ENCODE assay signal across 8 cellular contexts in genomic region chr12:94640134-94640928, GRCh38.
DNase-seq lines count a peak whose midpoint lies in the region; ATAC-seq and TF ChIP-seq lines count a peak whose summit lies in the region.

No MANE protein-coding gene starts in this region.

- CTCF ChIA-PET in activated naive CD4-positive, alpha-beta T cell treated with anti-CD3 and anti-CD28 coated beads, Interleukin-2, amount 10 ng/mL, durations not matched to agents 7 days and 5 days (lab: Charles Lee): no interaction called here

- H3K36me3 ChIP-seq in DND-41 (ENCODE audit: insufficient read depth, low read length): no peaks in the 10 kb centered on the region

- peak; percentile 89 for ATAC-seq in DND-41 (ENCODE audit: insufficient read depth, low read depth)
- peak; percentile 71 for ATAC-seq in HG03520 (IDR thresholded peaks at IDR 0.05; ENCODE audit: unreplicated experiment)

- H3K4me3 Mint-ChIP-seq in activated naive CD4-positive, alpha-beta T cell treated with anti-CD3 and anti-CD28 coated beads, Interleukin-2, amount 10 ng/mL, durations not matched to agents 7 days and 5 days: no peak overlapping the region

- H3K9me3 Mint-ChIP-seq in activated naive CD4-positive, alpha-beta T cell treated with anti-CD3 and anti-CD28 coated beads, Interleukin-2, amount 10 ng/mL, durations not matched to agents 7 days and 5 days: no peaks in the 10 kb centered on the region

- DNase-seq in DND-41 (peak; percentile 59), GM20000 (ENCODE audit: low spot score) (peak; percentile 71), NCI-H1417 (lab: John Stamatoyannopoulos, UW) (no peak), NCI-H2107 (lab: John Stamatoyannopoulos, UW) (no peak), NCI-H2171 treated with DMSO at 0.1 percent for 48 hours (lab: John Stamatoyannopoulos, UW) (no peak)
- peak; percentile 35 for DNase-seq in activated naive CD4-positive, alpha-beta T cell treated with anti-CD3 and anti-CD28 coated beads, Interleukin-2, amount 10 ng/mL, durations not matched to agents 7 days and 5 days
- peak; percentile 34 to 51 for DNase-seq in stimulated activated CD4-positive, alpha-beta T cell treated with anti-CD3 and anti-CD28 coated beads, Interleukin-15, amount 100 ng/mL, for 48 hours (ENCODE audit: low read depth in 2 of 2)

- H3K27me3 Mint-ChIP-seq in activated naive CD4-positive, alpha-beta T cell treated with anti-CD3 and anti-CD28 coated beads, Interleukin-2, amount 10 ng/mL, durations not matched to agents 7 days and 5 days: peaks cover 46% of the 10 kb centered on the region

- H3K4me3 ChIP-seq in DND-41 (ENCODE audit: low read depth in 1 of 2, low read length in 2 of 2): no peak overlapping the region

- no peaks in the 10 kb centered on the region for H4K20me1 ChIP-seq in DND-41 (ENCODE audit: insufficient read depth, low read length)

- H3K4me2 ChIP-seq in DND-41 (ENCODE audit: insufficient read depth, low read length): peak overlapping the region; percentile 17; the same call in 1 of the 2 replicates

- H3K4me1 ChIP-seq in DND-41 (ENCODE audit: insufficient read depth, low read length): peaks cover 9% of the 10 kb centered on the region

- no peak for TF ChIP-seq CTCF in DND-41 (IDR thresholded peaks at IDR 0.05; ENCODE audit: borderline replicate concordance, extremely low read depth, low read length, poor library complexity, severe bottlenecking)
- no peak for TF ChIP-seq CTCF in GM20000 (IDR thresholded peaks at IDR 0.05; ENCODE audit: extremely low read depth, missing control alignments)

- no peaks in the 10 kb centered on the region for H3K9me3 ChIP-seq in DND-41 (ENCODE audit: insufficient read depth, low read length, severe bottlenecking)

- peaks cover 29% of the 10 kb centered on the region for H3K4me1 Mint-ChIP-seq in activated naive CD4-positive, alpha-beta T cell treated with anti-CD3 and anti-CD28 coated beads, Interleukin-2, amount 10 ng/mL, durations not matched to agents 7 days and 5 days

- H3K9ac ChIP-seq in DND-41 (ENCODE audit: low read depth, low read length): no peak overlapping the region

- H3K27ac Mint-ChIP-seq in activated naive CD4-positive, alpha-beta T cell treated with anti-CD3 and anti-CD28 coated beads, Interleukin-2, amount 10 ng/mL, durations not matched to agents 7 days and 5 days: no peak overlapping the region

- peaks cover 20% of the 10 kb centered on the region for H3K27me3 ChIP-seq in DND-41 (ENCODE audit: insufficient read depth, low read length, poor library complexity)

- H3K79me2 ChIP-seq in DND-41 (ENCODE audit: insufficient read depth, low read length): no peaks in the 10 kb centered on the region

- H2AFZ ChIP-seq in DND-41 (ENCODE audit: low read depth, low read length): no peak overlapping the region

- H3K36me3 Mint-ChIP-seq in activated naive CD4-positive, alpha-beta T cell treated with anti-CD3 and anti-CD28 coated beads, Interleukin-2, amount 10 ng/mL, durations not matched to agents 7 days and 5 days: no peaks in the 10 kb centered on the region

- no peak overlapping the region for H3K27ac ChIP-seq in DND-41 (ENCODE audit: low read length)

Comparison
In these comparisons a context has a peak if more than half of its experiments do, and no peak if none do; other contexts are left out.
1. DNase-seq: peak in DND-41 (single experiment), GM20000 (single experiment), activated naive CD4-positive, alpha-beta T cell treated with anti-CD3 and anti-CD28 coated beads, Interleukin-2, amount 10 ng/mL, durations not matched to agents 7 days and 5 days (single experiment) and stimulated activated CD4-positive, alpha-beta T cell treated with anti-CD3 and anti-CD28 coated beads, Interleukin-15, amount 100 ng/mL, for 48 hours (2 of 2); none in NCI-H1417 (0 of 3), NCI-H2107 (single experiment) and NCI-H2171 treated with DMSO at 0.1 percent for 48 hours (single experiment).